Comparison of ENCODE assay signal across 1 cellular context in the genomic region with DNA sequence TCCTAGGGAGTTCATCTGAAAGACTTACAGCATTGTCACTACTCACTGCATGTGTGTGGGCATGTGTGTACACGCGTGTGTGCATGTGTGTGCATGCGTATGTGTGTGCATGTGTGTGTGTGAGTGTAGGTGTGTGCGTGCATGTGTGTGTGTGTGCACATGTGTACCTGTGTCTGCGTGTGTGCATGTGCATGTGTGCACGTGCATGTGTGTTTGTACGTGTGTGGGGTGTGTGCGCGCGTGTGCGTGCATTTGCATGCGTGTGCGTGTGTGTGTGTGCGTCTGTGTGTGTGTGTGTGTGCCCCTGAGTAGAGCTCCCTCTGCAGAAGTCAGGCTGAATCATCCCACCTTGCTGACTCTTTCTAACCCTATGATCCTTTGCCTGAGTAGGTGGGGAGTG.
A peak's percentile ranks its signal among the peaks of the same experiment; 100 is the strongest.
TF ChIP-seq lines count a peak whose summit lies in the region.

No MANE protein-coding gene starts in this region.

TF ChIP-seq in GM12878, 131 proteins besides CTCF, POLR2A, EP300 and RAD21 (continued from another document):
- TF ChIP-seq, protein P1, sequence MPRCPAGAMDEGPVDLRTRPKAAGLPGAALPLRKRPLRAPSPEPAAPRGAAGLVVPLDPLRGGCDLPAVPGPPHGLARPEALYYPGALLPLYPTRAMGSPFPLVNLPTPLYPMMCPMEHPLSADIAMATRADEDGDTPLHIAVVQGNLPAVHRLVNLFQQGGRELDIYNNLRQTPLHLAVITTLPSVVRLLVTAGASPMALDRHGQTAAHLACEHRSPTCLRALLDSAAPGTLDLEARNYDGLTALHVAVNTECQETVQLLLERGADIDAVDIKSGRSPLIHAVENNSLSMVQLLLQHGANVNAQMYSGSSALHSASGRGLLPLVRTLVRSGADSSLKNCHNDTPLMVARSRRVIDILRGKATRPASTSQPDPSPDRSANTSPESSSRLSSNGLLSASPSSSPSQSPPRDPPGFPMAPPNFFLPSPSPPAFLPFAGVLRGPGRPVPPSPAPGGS (IDR thresholded peaks at IDR 0.05; ENCODE audit: borderline replicate concordance, insufficient read depth, low read depth, low read length, poor library complexity, severe bottlenecking), result peak; percentile 79
- TF ChIP-seq, protein P2, sequence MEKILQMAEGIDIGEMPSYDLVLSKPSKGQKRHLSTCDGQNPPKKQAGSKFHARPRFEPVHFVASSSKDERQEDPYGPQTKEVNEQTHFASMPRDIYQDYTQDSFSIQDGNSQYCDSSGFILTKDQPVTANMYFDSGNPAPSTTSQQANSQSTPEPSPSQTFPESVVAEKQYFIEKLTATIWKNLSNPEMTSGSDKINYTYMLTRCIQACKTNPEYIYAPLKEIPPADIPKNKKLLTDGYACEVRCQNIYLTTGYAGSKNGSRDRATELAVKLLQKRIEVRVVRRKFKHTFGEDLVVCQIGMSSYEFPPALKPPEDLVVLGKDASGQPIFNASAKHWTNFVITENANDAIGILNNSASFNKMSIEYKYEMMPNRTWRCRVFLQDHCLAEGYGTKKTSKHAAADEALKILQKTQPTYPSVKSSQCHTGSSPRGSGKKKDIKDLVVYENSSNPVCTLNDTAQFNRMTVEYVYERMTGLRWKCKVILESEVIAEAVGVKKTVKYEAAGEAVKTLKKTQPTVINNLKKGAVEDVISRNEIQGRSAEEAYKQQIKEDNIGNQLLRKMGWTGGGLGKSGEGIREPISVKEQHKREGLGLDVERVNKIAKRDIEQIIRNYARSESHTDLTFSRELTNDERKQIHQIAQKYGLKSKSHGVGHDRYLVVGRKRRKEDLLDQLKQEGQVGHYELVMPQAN (conservative IDR thresholded peaks at IDR 0.05), result no peak
- no peak for TF ChIP-seq TCF12 (IDR thresholded peaks at IDR 0.05; ENCODE audit: low read depth, low read length)
- TF ChIP-seq CREM (IDR thresholded peaks at IDR 0.05; ENCODE audit: low read depth), result no peak
- TF ChIP-seq ZNF207 (IDR thresholded peaks at IDR 0.05; ENCODE audit: borderline replicate concordance), result no peak
- TF ChIP-seq, protein P3, sequence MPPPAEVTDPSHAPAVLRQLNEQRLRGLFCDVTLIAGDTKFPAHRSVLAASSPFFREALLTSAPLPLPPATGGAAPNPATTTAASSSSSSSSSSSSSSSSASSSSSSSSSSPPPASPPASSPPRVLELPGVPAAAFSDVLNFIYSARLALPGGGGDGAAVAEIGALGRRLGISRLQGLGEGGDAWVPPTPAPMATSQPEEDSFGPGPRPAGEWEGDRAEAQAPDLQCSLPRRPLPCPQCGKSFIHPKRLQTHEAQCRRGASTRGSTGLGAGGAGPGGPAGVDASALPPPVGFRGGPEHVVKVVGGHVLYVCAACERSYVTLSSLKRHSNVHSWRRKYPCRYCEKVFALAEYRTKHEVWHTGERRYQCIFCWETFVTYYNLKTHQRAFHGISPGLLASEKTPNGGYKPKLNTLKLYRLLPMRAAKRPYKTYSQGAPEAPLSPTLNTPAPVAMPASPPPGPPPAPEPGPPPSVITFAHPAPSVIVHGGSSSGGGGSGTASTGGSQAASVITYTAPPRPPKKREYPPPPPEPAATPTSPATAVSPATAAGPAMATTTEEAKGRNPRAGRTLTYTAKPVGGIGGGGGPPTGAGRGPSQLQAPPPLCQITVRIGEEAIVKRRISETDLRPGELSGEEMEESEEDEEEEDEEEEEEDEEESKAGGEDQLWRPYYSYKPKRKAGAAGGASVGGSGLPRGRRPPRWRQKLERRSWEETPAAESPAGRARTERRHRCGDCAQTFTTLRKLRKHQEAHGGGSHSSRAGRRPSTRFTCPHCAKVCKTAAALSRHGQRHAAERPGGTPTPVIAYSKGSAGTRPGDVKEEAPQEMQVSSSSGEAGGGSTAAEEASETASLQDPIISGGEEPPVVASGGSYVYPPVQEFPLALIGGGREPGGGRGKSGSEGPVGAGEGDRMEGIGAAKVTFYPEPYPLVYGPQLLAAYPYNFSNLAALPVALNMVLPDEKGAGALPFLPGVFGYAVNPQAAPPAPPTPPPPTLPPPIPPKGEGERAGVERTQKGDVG (CRISPR knock-in tag; IDR thresholded peaks at IDR 0.05), result no peak
- no peak for TF ChIP-seq RELA (IDR thresholded peaks at IDR 0.05; ENCODE audit: borderline replicate concordance, partially characterized antibody)
- no peak for TF ChIP-seq FOXK2 (IDR thresholded peaks at IDR 0.05)
- no peak for TF ChIP-seq MYC (IDR thresholded peaks at IDR 0.05; ENCODE audit: insufficient read depth, insufficient read length, insufficient replicate concordance, low read length, severe bottlenecking)
- TF ChIP-seq EGR1 (IDR thresholded peaks at IDR 0.05; ENCODE audit: borderline replicate concordance in 1 of 2, low read depth in 2 of 2, low read length in 2 of 2), result no peak
- TF ChIP-seq, protein P4, sequence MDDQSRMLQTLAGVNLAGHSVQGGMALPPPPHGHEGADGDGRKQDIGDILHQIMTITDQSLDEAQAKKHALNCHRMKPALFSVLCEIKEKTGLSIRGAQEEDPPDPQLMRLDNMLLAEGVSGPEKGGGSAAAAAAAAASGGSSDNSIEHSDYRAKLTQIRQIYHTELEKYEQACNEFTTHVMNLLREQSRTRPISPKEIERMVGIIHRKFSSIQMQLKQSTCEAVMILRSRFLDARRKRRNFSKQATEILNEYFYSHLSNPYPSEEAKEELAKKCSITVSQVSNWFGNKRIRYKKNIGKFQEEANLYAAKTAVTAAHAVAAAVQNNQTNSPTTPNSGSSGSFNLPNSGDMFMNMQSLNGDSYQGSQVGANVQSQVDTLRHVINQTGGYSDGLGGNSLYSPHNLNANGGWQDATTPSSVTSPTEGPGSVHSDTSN (IDR thresholded peaks at IDR 0.05; ENCODE audit: insufficient replicate concordance, low read depth, low read length), result peak; percentile 17
- TF ChIP-seq, protein P5, sequence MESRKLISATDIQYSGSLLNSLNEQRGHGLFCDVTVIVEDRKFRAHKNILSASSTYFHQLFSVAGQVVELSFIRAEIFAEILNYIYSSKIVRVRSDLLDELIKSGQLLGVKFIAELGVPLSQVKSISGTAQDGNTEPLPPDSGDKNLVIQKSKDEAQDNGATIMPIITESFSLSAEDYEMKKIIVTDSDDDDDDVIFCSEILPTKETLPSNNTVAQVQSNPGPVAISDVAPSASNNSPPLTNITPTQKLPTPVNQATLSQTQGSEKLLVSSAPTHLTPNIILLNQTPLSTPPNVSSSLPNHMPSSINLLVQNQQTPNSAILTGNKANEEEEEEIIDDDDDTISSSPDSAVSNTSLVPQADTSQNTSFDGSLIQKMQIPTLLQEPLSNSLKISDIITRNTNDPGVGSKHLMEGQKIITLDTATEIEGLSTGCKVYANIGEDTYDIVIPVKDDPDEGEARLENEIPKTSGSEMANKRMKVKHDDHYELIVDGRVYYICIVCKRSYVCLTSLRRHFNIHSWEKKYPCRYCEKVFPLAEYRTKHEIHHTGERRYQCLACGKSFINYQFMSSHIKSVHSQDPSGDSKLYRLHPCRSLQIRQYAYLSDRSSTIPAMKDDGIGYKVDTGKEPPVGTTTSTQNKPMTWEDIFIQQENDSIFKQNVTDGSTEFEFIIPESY (IDR thresholded peaks at IDR 0.05), result no peak
